In the genomic region with DNA sequence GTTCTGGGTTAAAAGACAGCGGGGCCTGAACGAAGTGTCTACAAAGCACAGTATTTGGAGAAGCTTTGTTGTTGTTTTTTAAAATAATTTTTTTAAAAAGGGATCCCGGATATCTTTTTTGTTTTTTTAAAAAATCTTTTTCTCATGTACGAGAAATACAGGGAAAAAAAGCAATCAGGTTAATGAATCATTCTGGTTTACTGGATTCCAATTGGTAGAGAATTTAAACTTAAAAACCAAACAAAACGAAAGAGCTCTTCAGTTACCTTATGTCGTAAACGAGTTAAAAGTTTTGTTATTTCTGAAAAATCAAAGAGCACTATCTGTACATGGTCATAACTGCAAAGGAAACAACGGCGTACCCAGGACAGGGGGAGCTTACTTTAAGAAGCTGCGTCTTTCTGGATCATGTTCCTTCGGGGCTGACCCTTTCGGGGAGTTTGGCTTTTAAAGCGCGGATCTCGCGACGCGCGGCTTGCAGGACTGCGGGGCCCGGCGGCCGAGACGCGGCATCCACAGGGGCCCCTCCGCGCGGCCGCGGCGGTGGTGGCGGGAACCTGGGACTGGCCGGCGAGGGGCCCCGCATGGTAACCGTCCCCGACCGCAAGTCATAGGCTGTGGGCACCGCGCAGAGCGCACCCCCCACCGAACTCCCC, we compare ENCODE assay signal across 8 cellular contexts. TPM values are rescaled to one million over a fixed set of nuclear protein-coding genes. Genes with fewer than 3 reads are reported as not detected.
DNase-seq lines count a peak whose midpoint lies in the region; TF ChIP-seq lines count a peak whose summit lies in the region.

No MANE protein-coding gene starts in this region.

- H3K9ac ChIP-seq in SK-N-MC (ENCODE audit: insufficient read length) (peak overlapping the region; percentile 7), mucosa of stomach (ENCODE audit: low read length) (peak overlapping the region; percentile 84)

- DNase-seq in AG20443 (ENCODE audit: low spot score) (peak; percentile 74), GM13976 (ENCODE audit: low spot score) (peak; percentile 48), SK-N-MC (ENCODE audit: low read depth, low spot score) (no peak), erythroblast (lab: John Stamatoyannopoulos, UW) (peak; percentile 18 to 28), G401 (ENCODE audit: low spot score) (no peak), OCI-M1 (lab: John Stamatoyannopoulos, UW) (no peak), NCI-H526 treated with DMSO at 0.1 percent for 48 hours (lab: John Stamatoyannopoulos, UW) (no peak)

- H3K27me3 ChIP-seq in mucosa of stomach (ENCODE audit: control insufficient read depth, insufficient read depth, low read length): no peaks in the 10 kb centered on the region

- H3K4me1 ChIP-seq in mucosa of stomach (ENCODE audit: control insufficient read depth, insufficient read depth, low read length): peaks cover 17% of the 10 kb centered on the region

- TF ChIP-seq CTCF in GM13976 (IDR thresholded peaks at IDR 0.05; ENCODE audit: borderline replicate concordance, control extremely low read depth, extremely low read depth, insufficient read depth, missing control alignments): no peak

- no peak overlapping the region for H3K27ac ChIP-seq in SK-N-MC

- no peaks in the 10 kb centered on the region for H3K36me3 ChIP-seq in SK-N-MC (ENCODE audit: insufficient read depth, low read length)
- no peaks in the 10 kb centered on the region for H3K36me3 ChIP-seq in mucosa of stomach (ENCODE audit: control insufficient read depth, insufficient read depth, low read length)

- in situ Hi-C loops in GM13976 (cut with MboI; ENCODE audit: low sequenced_read_pairs, unreplicated experiment): no loop called here
- in situ Hi-C loops in G401 (cut with HindIII; ENCODE audit: low sequenced_read_pairs): no loop called here

- peak overlapping the region; percentile 64 for H3K4me3 ChIP-seq in SK-N-MC
- peak overlapping the region; percentile 73 for H3K4me3 ChIP-seq in mucosa of stomach (ENCODE audit: low read length)

- no peak for TF ChIP-seq POLR2A in erythroblast (IDR thresholded peaks at IDR 0.05; ENCODE audit: low read length)

- no peaks in the 10 kb centered on the region for H3K9me3 ChIP-seq in SK-N-MC (ENCODE audit: low read depth, low read length)
- H3K9me3 ChIP-seq in mucosa of stomach (ENCODE audit: control insufficient read depth, low read length): no peaks in the 10 kb centered on the region

RNA-seq across cellular contexts. Expression of a gene that starts 0.9 kb away (rescaled TPM):
- total RNA-seq in G401 (2014; rRNA removed; shearing (Covaris generic)): not detected in 2 replicates

Comparison
In these comparisons a context has a peak if more than half of its experiments do, and no peak if none do; other contexts are left out.
1. DNase-seq: peak in AG20443 (single experiment), GM13976 (single experiment) and erythroblast (2 of 2); none in SK-N-MC (single experiment), G401 (single experiment), OCI-M1 (single experiment) and NCI-H526 treated with DMSO at 0.1 percent for 48 hours (single experiment).